Comparison of ENCODE assay signal across 16 cellular contexts in the genomic region with DNA sequence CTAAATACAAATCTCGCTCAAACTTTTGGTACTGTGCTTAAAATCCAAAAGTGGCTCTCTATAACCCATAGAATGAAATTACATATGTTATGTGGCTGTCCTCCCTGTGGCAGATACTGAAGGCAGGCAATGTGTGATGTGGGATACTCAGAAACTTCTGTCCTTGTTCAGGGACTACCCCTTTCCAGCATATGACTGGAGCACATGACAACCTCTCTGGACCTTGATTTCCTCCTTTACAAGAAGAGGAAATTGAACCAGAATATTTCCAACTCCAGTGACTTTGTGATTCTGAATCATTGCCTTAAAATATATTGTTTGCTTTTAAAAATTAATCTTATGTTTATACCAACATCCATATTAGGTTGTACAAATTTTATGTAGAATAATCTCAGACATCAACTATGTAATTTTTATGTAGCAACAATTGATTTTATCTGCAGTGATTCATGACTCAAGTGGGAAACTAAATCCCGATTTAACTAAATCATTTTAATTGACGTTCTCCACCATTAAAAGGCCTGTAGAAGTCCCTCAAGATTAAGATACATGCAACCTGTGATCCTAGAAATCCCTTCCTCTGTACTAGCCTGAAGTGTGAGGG.
DNase-seq lines count a peak whose midpoint lies in the region; ATAC-seq and TF ChIP-seq lines count a peak whose summit lies in the region.
"Had no signal": no experiment of that assay in that cellular context is flagged by ENCODE, and none has a peak within 500 bp of the region (broad histone marks: within the 10 kb centered on the region; RNA-seq: fewer than 3 reads in every experiment).

No MANE protein-coding gene starts in this region.

- DNase-seq in heart left ventricle: no peak
- DNase-seq in right atrium auricular region (ENCODE audit: low spot score): no peak
- no peak for DNase-seq in WERI-Rb-1
- DNase-seq in substantia nigra (lab: John Stamatoyannopoulos, UW): no peak
- DNase-seq in RKO (ENCODE audit: low spot score): no peak
- no peak for DNase-seq in NCI-H2107 (lab: John Stamatoyannopoulos, UW)
- DNase-seq: C1 segment of cervical spinal cord, DMS153, NCI-H1436, NCI-H2081, NCI-H2227 treated with DMSO at 0.1 percent for 48 hours, NCI-H526 treated with DMSO at 0.1 percent for 48 hours, SHP77 had no signal

- no peak for ATAC-seq in heart left ventricle
- ATAC-seq in gastroesophageal sphincter: no peak
- ATAC-seq in GM19351 (IDR thresholded peaks at IDR 0.05; ENCODE audit: unreplicated experiment): no peak

- H3K27ac ChIP-seq in heart left ventricle (peak overlapping the region in 11 of 12 donors; percentile 23 to 93 (median 83)), right atrium auricular region (peak overlapping the region in 1 of 2 donors; percentile 88), WERI-Rb-1 (peak overlapping the region; percentile 56), gastroesophageal sphincter (peak overlapping the region; percentile 5 to 79 (median 60)), substantia nigra (ENCODE audit: low read depth, low read length, poor library complexity, severe bottlenecking) (peak overlapping the region; percentile 39)

- no peaks in the 10 kb centered on the region for H3K9me3 ChIP-seq in heart left ventricle
- no peaks in the 10 kb centered on the region for H3K9me3 ChIP-seq in right atrium auricular region
- H3K9me3 ChIP-seq in WERI-Rb-1 (ENCODE audit: severe bottlenecking): no peaks in the 10 kb centered on the region
- H3K9me3 ChIP-seq in gastroesophageal sphincter: no peaks in the 10 kb centered on the region
- H3K9me3 ChIP-seq: HAP-1 had no signal

- TF ChIP-seq POLR2A in heart left ventricle (IDR thresholded peaks at IDR 0.05): no peak
- no peak for TF ChIP-seq POLR2A in gastroesophageal sphincter (IDR thresholded peaks at IDR 0.05)

- 71 to 74% (median 72%) methylated on average over 3 of the region's 3 CpGs for WGBS in heart left ventricle, 4 donors
- 58 to 74% methylated on average over 3 of the region's 3 CpGs for WGBS in gastroesophageal sphincter (ENCODE audit: low coverage in 1 of 2), 2 donors

- TF ChIP-seq CTCF in heart left ventricle (IDR thresholded peaks at IDR 0.05) (no peak), right atrium auricular region (IDR thresholded peaks at IDR 0.05) (no peak), WERI-Rb-1 (IDR thresholded peaks at IDR 0.05; ENCODE audit: low read depth, low read length) (no peak), gastroesophageal sphincter (IDR thresholded peaks at IDR 0.05) (no peak)

- no peaks in the 10 kb centered on the region for H3K27me3 ChIP-seq in heart left ventricle
- no peaks in the 10 kb centered on the region for H3K27me3 ChIP-seq in right atrium auricular region
- H3K27me3 ChIP-seq in WERI-Rb-1 (ENCODE audit: insufficient read depth, low read depth, severe bottlenecking): no peaks in the 10 kb centered on the region
- H3K27me3 ChIP-seq in gastroesophageal sphincter: no peaks in the 10 kb centered on the region

- no peak overlapping the region for H3K4me3 ChIP-seq in heart left ventricle
- no peak overlapping the region for H3K4me3 ChIP-seq in right atrium auricular region
- no peak overlapping the region for H3K4me3 ChIP-seq in WERI-Rb-1 (ENCODE audit: low read depth, low read length)
- H3K4me3 ChIP-seq in gastroesophageal sphincter: no peak overlapping the region
- H3K4me3 ChIP-seq: HAP-1 had no signal

- TF ChIP-seq EP300 in gastroesophageal sphincter (IDR thresholded peaks at IDR 0.05): no peak

- H3K36me3 ChIP-seq in heart left ventricle: no peaks in the 10 kb centered on the region
- no peaks in the 10 kb centered on the region for H3K36me3 ChIP-seq in right atrium auricular region
- no peaks in the 10 kb centered on the region for H3K36me3 ChIP-seq in WERI-Rb-1
- H3K36me3 ChIP-seq in gastroesophageal sphincter: no peaks in the 10 kb centered on the region
- H3K36me3 ChIP-seq: HAP-1 had no signal

- H3K4me1 ChIP-seq in heart left ventricle (peaks cover 0 to 44% (median 18%) of the 10 kb centered on the region in 12 donors), right atrium auricular region (peaks cover 0 to 33% of the 10 kb centered on the region in 2 donors), gastroesophageal sphincter (peaks cover 0 to 57% (median 9%) of the 10 kb centered on the region in 3 donors)
- H3K4me1 ChIP-seq: HAP-1 had no signal

- intact Hi-C loops in heart left ventricle (cut with DNase I): no loop called here
